20 cellular contexts compared by ENCODE assay signal in the genomic region with DNA sequence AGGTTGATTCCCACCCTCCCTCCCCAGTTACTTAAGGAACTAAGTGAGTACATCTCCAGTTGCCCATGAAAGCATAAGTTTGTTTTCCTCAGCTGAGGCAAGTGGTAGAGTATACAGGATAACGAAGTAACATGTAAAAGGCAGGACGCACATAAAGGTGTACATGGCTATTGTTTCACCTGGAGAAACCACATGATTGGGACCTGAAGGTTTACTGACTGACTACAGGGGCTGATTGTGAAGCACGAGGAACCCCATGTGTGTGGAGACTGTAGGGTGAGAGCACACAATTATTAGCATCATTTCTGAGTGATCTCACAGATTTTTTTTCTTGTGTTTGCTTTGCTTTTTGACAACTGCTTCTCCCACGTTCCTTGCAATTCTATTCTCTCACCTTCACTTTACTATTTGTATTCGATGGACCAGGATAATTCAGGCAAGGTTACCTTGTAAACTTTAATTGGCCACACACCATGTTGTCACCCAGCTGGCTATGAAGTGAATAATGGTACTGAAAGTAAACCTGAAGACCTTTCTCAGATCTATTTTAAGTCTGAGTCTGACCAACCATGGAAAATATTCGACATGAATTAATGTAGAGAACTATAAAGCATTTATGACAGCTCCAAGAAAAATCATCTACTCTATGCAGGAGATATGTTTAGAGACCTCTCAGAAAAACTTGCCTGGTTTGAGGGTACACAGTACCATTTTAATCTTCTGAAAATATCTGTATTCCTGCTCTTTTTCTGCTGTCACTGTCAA.
DNase-seq lines count a peak whose midpoint lies in the region; ATAC-seq and TF ChIP-seq lines count a peak whose summit lies in the region.
"Had no signal": no experiment of that assay in that cellular context is flagged by ENCODE, and none has a peak within 500 bp of the region (broad histone marks: within the 10 kb centered on the region; RNA-seq: fewer than 3 reads in every experiment).

No MANE protein-coding gene starts in this region.

- H3K4me1 Mint-ChIP-seq in mesothelial cell of epicardium: peaks cover 19% of the 10 kb centered on the region
- H3K4me1 Mint-ChIP-seq: stimulated activated naive B cell treated with anti-CD40 and anti-IgM and Interleukin-4, amounts not matched to agents 10 μg/mL and 1 μg/mL and 100 μg/mL, for 72 hours had no signal

- H3K27ac Mint-ChIP-seq in mesothelial cell of epicardium: peak overlapping the region; percentile 62
- H3K27ac Mint-ChIP-seq: CD4-positive, alpha-beta T cell; IgD-negative memory B cell; stimulated activated naive B cell treated with anti-CD40 and anti-IgM and Interleukin-4, amounts not matched to agents 10 μg/mL and 1 μg/mL and 100 μg/mL, for 72 hours had no signal

- intact Hi-C loops in left ventricle myocardium superior (cut with micrococcal nuclease) (loop anchor here (10.0 kb wide), 1 partner anchor 48 kb away; no protein-coding TSS in a partner anchor), left cardiac atrium (cut with DNase I) (no loop called here), aorta (cut with DNase I) (loop anchor here (5.0 kb wide), 1 partner anchor 51 kb away; no protein-coding TSS in a partner anchor)

- no peaks in the 10 kb centered on the region for H3K27me3 Mint-ChIP-seq in mesothelial cell of epicardium (ENCODE audit: low read depth)
- H3K27me3 Mint-ChIP-seq: CD4-positive, alpha-beta T cell had no signal

- H3K36me3 ChIP-seq in aorta (ENCODE audit: control insufficient read depth in 1 of 2, insufficient read depth in 2 of 2, low read length in 1 of 2): peaks cover 0 to 16% of the 10 kb centered on the region in 2 donors

- peak overlapping the region; percentile 16 to 84 for H3K27ac ChIP-seq in aorta (ENCODE audit: low read depth in 1 of 2, low read length in 2 of 2)

- DNase-seq in left ventricle myocardium superior: no peak
- no peak for DNase-seq in left cardiac atrium
- no peak for DNase-seq in mesothelial cell of epicardium (ENCODE audit: low spot score in 2 of 2, unreplicated experiment in 2 of 2)
- DNase-seq in aorta: no peak
- DNase-seq in NCI-H2029 (lab: John Stamatoyannopoulos, UW): no peak
- no peak for DNase-seq in COLO668 (lab: John Stamatoyannopoulos, UW; ENCODE audit: unreplicated experiment)
- DNase-seq in UCSD-AML1 (lab: John Stamatoyannopoulos, UW; ENCODE audit: unreplicated experiment): no peak
- DNase-seq: activated gamma-delta T cell; anterior cingulate cortex; CD4-positive, alpha-beta T cell; EL; hippocampal formation; midbrain; NCI-H1048; NCI-H2171; stimulated activated naive B cell treated with anti-CD40 and anti-IgM and Interleukin-4, amounts not matched to agents 10 μg/mL and 1 μg/mL and 100 μg/mL, for 72 hours; T-helper 2 cell had no signal

- no peaks in the 10 kb centered on the region for H3K9me3 ChIP-seq in aorta (ENCODE audit: control insufficient read depth, low read length)

- WGBS in aorta, 2 donors: 37 to 39% methylated on average over 6 of the region's 6 CpGs

- no peak overlapping the region for H3K4me3 Mint-ChIP-seq in mesothelial cell of epicardium
- H3K4me3 Mint-ChIP-seq: CD4-positive, alpha-beta T cell; IgD-negative memory B cell; stimulated activated naive B cell treated with anti-CD40 and anti-IgM and Interleukin-4, amounts not matched to agents 10 μg/mL and 1 μg/mL and 100 μg/mL, for 72 hours had no signal

- H3K27me3 ChIP-seq in aorta (ENCODE audit: control insufficient read depth in 1 of 2, insufficient read depth in 2 of 2, low read length in 1 of 2): no peaks in the 10 kb centered on the region

- H3K4me3 ChIP-seq in aorta (ENCODE audit: low read length in 2 of 2): no peak overlapping the region

- H3K36me3 Mint-ChIP-seq in mesothelial cell of epicardium: peaks cover 32% of the 10 kb centered on the region
- H3K36me3 Mint-ChIP-seq: stimulated activated naive B cell treated with anti-CD40 and anti-IgM and Interleukin-4, amounts not matched to agents 10 μg/mL and 1 μg/mL and 100 μg/mL, for 72 hours had no signal

- peaks cover 5 to 13% of the 10 kb centered on the region in 2 donors for H3K4me1 ChIP-seq in aorta (ENCODE audit: control insufficient read depth in 1 of 2, insufficient read depth in 2 of 2, low read length in 2 of 2)

- TF ChIP-seq CTCF in mesothelial cell of epicardium (IDR thresholded peaks at IDR 0.05; ENCODE audit: unreplicated experiment): no peak

- H3K9me3 Mint-ChIP-seq in mesothelial cell of epicardium: no peaks in the 10 kb centered on the region
- H3K9me3 Mint-ChIP-seq: CD4-positive, alpha-beta T cell; stimulated activated naive B cell treated with anti-CD40 and anti-IgM and Interleukin-4, amounts not matched to agents 10 μg/mL and 1 μg/mL and 100 μg/mL, for 72 hours had no signal

- ATAC-seq in left ventricle myocardium superior (peak; percentile 43), left cardiac atrium (no peak), HG03442 (IDR thresholded peaks at IDR 0.05; ENCODE audit: unreplicated experiment) (peak; percentile 35), aorta (ENCODE audit: low FRiP score) (no peak)
- ATAC-seq: activated CD4-positive, CD25-positive, alpha-beta regulatory T cell treated with anti-CD3 and anti-CD28 coated beads, Interleukin-2, amount 50 U/mL, for 24 hours; stimulated activated naive B cell treated with anti-CD40 and anti-IgM and Interleukin-4, amounts not matched to agents 10 μg/mL and 1 μg/mL and 100 μg/mL, for 72 hours had no signal

Comparison
In these comparisons a context has a peak if more than half of its experiments do, and no peak if none do; other contexts are left out.
1. ATAC-seq: peak in left ventricle myocardium superior (single experiment) and HG03442 (single experiment); none in left cardiac atrium (0 of 2) and aorta (single experiment).
2. intact Hi-C loops: an anchor here in left ventricle myocardium superior (10.0 kb wide) and aorta (5.0 kb wide); none called in left cardiac atrium.